8 cellular contexts compared by ENCODE assay signal in the genomic region with DNA sequence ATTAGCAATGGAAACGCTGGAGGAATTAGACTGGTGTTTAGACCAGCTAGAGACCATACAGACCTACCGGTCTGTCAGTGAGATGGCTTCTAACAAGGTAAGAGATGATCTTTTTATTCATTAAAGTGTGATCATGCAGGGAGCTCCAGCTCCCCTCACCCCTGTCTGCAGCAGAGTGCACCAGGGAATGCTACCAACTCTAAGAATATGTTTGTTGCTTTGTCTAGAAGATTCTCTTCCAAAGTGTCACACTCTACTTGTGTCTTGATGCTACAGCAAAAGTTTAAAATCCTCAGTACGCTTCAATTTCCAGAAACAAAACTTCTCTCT.
DNase-seq lines count a peak whose midpoint lies in the region; ATAC-seq and TF ChIP-seq lines count a peak whose summit lies in the region.

No MANE protein-coding gene starts in this region.

- peak overlapping the region; percentile 86 for H3K27ac ChIP-seq in VCaP
- H3K27ac ChIP-seq in heart left ventricle = peak overlapping the region; percentile 76 to 98 (median 86)
- peak overlapping the region; percentile 75 to 89 (median 83) for H3K27ac ChIP-seq in sigmoid colon

- H3K4me1 ChIP-seq in heart left ventricle = peaks cover 6 to 80% (median 37%) of the 10 kb centered on the region in 12 donors
- peaks cover 0 to 46% (median 34%) of the 10 kb centered on the region in 4 donors for H3K4me1 ChIP-seq in sigmoid colon

- H3K27me3 ChIP-seq in heart left ventricle (no peaks in the 10 kb centered on the region), sigmoid colon (no peaks in the 10 kb centered on the region)

- TF ChIP-seq CTCF in VCaP (conservative IDR thresholded peaks at IDR 0.05) (no peak), heart left ventricle (IDR thresholded peaks at IDR 0.05) (no peak), sigmoid colon (IDR thresholded peaks at IDR 0.05) (no peak)

- H3K36me3 ChIP-seq in heart left ventricle (no peaks in the 10 kb centered on the region), sigmoid colon (no peaks in the 10 kb centered on the region)

- ATAC-seq in GM18511 (IDR thresholded peaks at IDR 0.05; ENCODE audit: unreplicated experiment) (peak; percentile 4), heart left ventricle (peak; percentile 0 to 14 (median 2)), GM18867 (IDR thresholded peaks at IDR 0.05; ENCODE audit: unreplicated experiment) (no peak)

- no peaks in the 10 kb centered on the region for H3K9me3 ChIP-seq in heart left ventricle
- H3K9me3 ChIP-seq in sigmoid colon = no peaks in the 10 kb centered on the region

- no peak for TF ChIP-seq POLR2A in heart left ventricle (IDR thresholded peaks at IDR 0.05)
- no peak for TF ChIP-seq POLR2A in sigmoid colon (IDR thresholded peaks at IDR 0.05)

- DNase-seq in heart left ventricle = no peak
- DNase-seq in sigmoid colon = no peak
- DNase-seq in putamen (ENCODE audit: low spot score) = no peak
- no peak for DNase-seq in NCI-H2196 treated with DMSO at 0.1 percent for 48 hours (lab: John Stamatoyannopoulos, UW; ENCODE audit: unreplicated experiment)
- no peak for DNase-seq in stimulated activated CD4-positive, alpha-beta T cell treated with anti-CD3 and anti-CD28 coated beads, Interleukin-2, amount 100 ng/mL, for 48 hours

- intact Hi-C loops in heart left ventricle (cut with DNase I) (loop anchor here in 9 of 10 donors (1.0 to 10.0 kb wide), 8 partner anchors 40 to 115 kb away; no protein-coding TSS in a partner anchor), sigmoid colon (cut with DNase I) (loop anchor here (5.0 kb wide), 1 partner anchor 115 kb away; no protein-coding TSS in a partner anchor)

- no peak for TF ChIP-seq EP300 in sigmoid colon (IDR thresholded peaks at IDR 0.05)

- WGBS in heart left ventricle, 4 donors = 0 to 8% (median 1%) methylated on average over 2 to 3 of the region's 3 CpGs
- WGBS in sigmoid colon, 2 donors = 1 to 7% methylated on average over 3 of the region's 3 CpGs

- peak overlapping the region; percentile 28 to 71 (median 63) for H3K4me3 ChIP-seq in heart left ventricle
- H3K4me3 ChIP-seq in sigmoid colon = peak overlapping the region; percentile 28 to 54 (median 48)
